Comparison of ENCODE assay signal across 10 cellular contexts in the genomic region with DNA sequence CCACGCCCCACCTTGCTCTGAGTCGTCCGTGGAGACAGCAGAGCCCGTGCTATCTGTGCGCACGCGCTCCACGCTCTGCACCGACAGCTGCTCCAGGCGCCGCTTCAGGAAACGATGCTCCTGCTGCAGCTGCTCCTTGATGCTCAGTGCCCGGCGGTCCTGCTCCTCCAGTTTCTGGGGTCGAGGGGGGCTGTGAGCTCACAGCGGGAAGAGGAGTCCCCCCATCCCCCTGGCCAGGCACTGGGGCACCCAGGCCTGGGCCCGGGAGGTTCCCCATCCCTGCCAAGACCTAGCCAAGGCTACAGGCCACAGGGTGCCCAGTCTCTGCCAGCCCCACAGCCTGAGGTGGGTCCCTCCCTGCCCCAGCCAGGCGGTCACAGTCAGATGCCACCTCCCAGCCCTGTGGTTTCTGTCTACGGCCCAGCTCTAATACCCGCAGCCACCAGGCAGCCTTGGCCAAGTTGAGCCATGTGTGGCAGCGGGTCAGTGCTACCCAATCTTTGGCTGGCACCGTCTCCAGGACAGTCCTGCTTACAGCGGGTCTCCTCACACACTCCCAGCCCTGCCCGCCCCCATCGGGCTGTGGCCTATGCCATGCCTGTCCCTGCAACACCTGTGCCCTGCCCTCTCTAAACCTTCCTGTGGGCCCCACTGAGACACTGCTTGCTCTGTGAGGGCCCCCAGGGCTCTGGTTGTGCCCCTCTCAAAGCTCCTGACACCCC. TPM values are rescaled to one million over a fixed set of nuclear protein-coding genes. Genes with fewer than 3 reads are reported as not detected.
DNase-seq lines count a peak whose midpoint lies in the region; ATAC-seq and TF ChIP-seq lines count a peak whose summit lies in the region.
"Had no signal": no experiment of that assay in that cellular context is flagged by ENCODE, and none has a peak within 500 bp of the region (broad histone marks: within the 10 kb centered on the region; RNA-seq: fewer than 3 reads in every experiment).

No MANE protein-coding gene starts in this region.

- TF ChIP-seq POLR2A in Peyer's patch (IDR thresholded peaks at IDR 0.05) = no peak

- POLR2A ChIA-PET in activated CD4-positive, alpha-beta T cell treated with anti-CD3 and anti-CD28 coated beads for 36 hours (lab: Charles Lee) = no interaction called here

- TF ChIP-seq CTCF in Peyer's patch (IDR thresholded peaks at IDR 0.05) = no peak

- H3K36me3 ChIP-seq in Peyer's patch = peaks cover 0 to 78% (median 0%) of the 10 kb centered on the region in 3 donors

- no peaks in the 10 kb centered on the region for H3K9me3 Mint-ChIP-seq in activated CD4-positive, alpha-beta T cell treated with anti-CD3 and anti-CD28 coated beads for 36 hours (ENCODE audit: low read depth)
- H3K9me3 Mint-ChIP-seq in stimulated activated effector memory CD8-positive, alpha-beta T cell treated with anti-CD3 and anti-CD28 coated beads, Interleukin-12 subunit alpha, Interleukin-12 subunit beta, amount 100 ng/mL, for 72 hours = no peaks in the 10 kb centered on the region

- H3K36me3 Mint-ChIP-seq in activated CD4-positive, alpha-beta T cell treated with anti-CD3 and anti-CD28 coated beads for 36 hours (ENCODE audit: low read depth) = no peaks in the 10 kb centered on the region
- peaks cover 15% of the 10 kb centered on the region for H3K36me3 Mint-ChIP-seq in stimulated activated effector memory CD8-positive, alpha-beta T cell treated with anti-CD3 and anti-CD28 coated beads, Interleukin-12 subunit alpha, Interleukin-12 subunit beta, amount 100 ng/mL, for 72 hours

- no peak overlapping the region for H3K27ac ChIP-seq in Peyer's patch

- H3K4me3 ChIP-seq in Peyer's patch = no peak overlapping the region

- no peaks in the 10 kb centered on the region for H3K4me1 Mint-ChIP-seq in activated CD4-positive, alpha-beta T cell treated with anti-CD3 and anti-CD28 coated beads for 36 hours
- H3K4me1 Mint-ChIP-seq in stimulated activated effector memory CD8-positive, alpha-beta T cell treated with anti-CD3 and anti-CD28 coated beads, Interleukin-12 subunit alpha, Interleukin-12 subunit beta, amount 100 ng/mL, for 72 hours = peaks cover 5% of the 10 kb centered on the region

- peak; percentile 3 for DNase-seq in activated CD4-positive, alpha-beta T cell treated with anti-CD3 and anti-CD28 coated beads for 36 hours
- DNase-seq in activated CD4-positive, alpha-beta T cell treated with anti-CD3 and anti-CD28 coated beads for 1 hour = no peak
- DNase-seq in Peyer's patch (peak in 2 of 3 donors; percentile 6 to 43), left cardiac atrium (peak; percentile 21), NCI-H1092 treated with DMSO at 0.1 percent for 48 hours (lab: John Stamatoyannopoulos, UW) (no peak), NCI-H1436 treated with DMSO at 0.1 percent for 48 hours (lab: John Stamatoyannopoulos, UW) (no peak)
- DNase-seq in stimulated activated effector memory CD8-positive, alpha-beta T cell treated with anti-CD3 and anti-CD28 coated beads, Interleukin-12 subunit alpha, Interleukin-12 subunit beta, amount 100 ng/mL, for 72 hours (ENCODE audit: low spot score in 2 of 2) = no peak
- DNase-seq: mammary epithelial cell, NCI-H2171 had no signal

- no peaks in the 10 kb centered on the region for H3K9me3 ChIP-seq in Peyer's patch

- no peaks in the 10 kb centered on the region for H3K27me3 ChIP-seq in Peyer's patch

- no peak for ATAC-seq in activated CD4-positive, alpha-beta T cell treated with anti-CD3 and anti-CD28 coated beads for 36 hours
- ATAC-seq in left cardiac atrium (no peak), GM18861 (IDR thresholded peaks at IDR 0.05; ENCODE audit: unreplicated experiment) (no peak)
- ATAC-seq in stimulated activated effector memory CD8-positive, alpha-beta T cell treated with anti-CD3 and anti-CD28 coated beads, Interleukin-12 subunit alpha, Interleukin-12 subunit beta, amount 100 ng/mL, for 72 hours = no peak

- H3K4me3 Mint-ChIP-seq in activated CD4-positive, alpha-beta T cell treated with anti-CD3 and anti-CD28 coated beads for 36 hours = no peak overlapping the region
- no peak overlapping the region for H3K4me3 Mint-ChIP-seq in stimulated activated effector memory CD8-positive, alpha-beta T cell treated with anti-CD3 and anti-CD28 coated beads, Interleukin-12 subunit alpha, Interleukin-12 subunit beta, amount 100 ng/mL, for 72 hours

- peaks cover 0 to 11% (median 0%) of the 10 kb centered on the region in 4 donors for H3K4me1 ChIP-seq in Peyer's patch

- intact Hi-C loops in activated CD4-positive, alpha-beta T cell treated with anti-CD3 and anti-CD28 coated beads for 36 hours (cut with DNase I, micrococcal nuclease) = no loop called here
- intact Hi-C loops in left cardiac atrium (cut with DNase I) = no loop called here

- H3K27me3 Mint-ChIP-seq in activated CD4-positive, alpha-beta T cell treated with anti-CD3 and anti-CD28 coated beads for 36 hours = no peaks in the 10 kb centered on the region

- no peak overlapping the region for H3K27ac Mint-ChIP-seq in activated CD4-positive, alpha-beta T cell treated with anti-CD3 and anti-CD28 coated beads for 36 hours
- peak overlapping the region; percentile 69 for H3K27ac Mint-ChIP-seq in stimulated activated effector memory CD8-positive, alpha-beta T cell treated with anti-CD3 and anti-CD28 coated beads, Interleukin-12 subunit alpha, Interleukin-12 subunit beta, amount 100 ng/mL, for 72 hours

- CTCF ChIA-PET in activated CD4-positive, alpha-beta T cell treated with anti-CD3 and anti-CD28 coated beads for 36 hours (lab: Charles Lee) = interaction anchor here (0.6 to 2.6 kb wide), 2 partner anchors 31 to 36 kb away, joined by 3 to 9 read pairs; no protein-coding TSS in a partner anchor

RNA-seq across cellular contexts. Expression of gene HAUS3, which starts 9.3 kb away (rescaled TPM):
- 10 to 100 TPM; 14.6 to 18.6 TPM for total RNA-seq in activated CD4-positive, alpha-beta T cell treated with anti-CD3 and anti-CD28 coated beads for 36 hours
- total RNA-seq in Peyer's patch (10 to 100 TPM in 1 of 4 donors, 1 to 10 TPM in 3; 8.6 to 11.6 (median 9.0) TPM), left cardiac atrium (1 to 10 TPM; 6.7 to 7.3 TPM)

RNA-seq across cellular contexts. Expression of gene POLN, which starts 9.3 kb away (rescaled TPM):
- 1 to 10 TPM; 2.3 to 3.2 TPM for total RNA-seq in activated CD4-positive, alpha-beta T cell treated with anti-CD3 and anti-CD28 coated beads for 36 hours
- total RNA-seq in Peyer's patch (1 to 10 TPM in 3 of 4 donors, under 1 TPM in 1; 0.70 to 6.6 (median 3.2) TPM), left cardiac atrium (1 to 10 TPM; 2.4 to 6.3 TPM)

RNA-seq across cellular contexts. Expression of gene MXD4, which starts 10.7 kb away (rescaled TPM):
- total RNA-seq in activated CD4-positive, alpha-beta T cell treated with anti-CD3 and anti-CD28 coated beads for 36 hours = 1 to 10 TPM; 1.6 to 2.3 TPM
- 10 to 100 TPM; 28.9 to 52.5 (median 44.0) TPM for total RNA-seq in Peyer's patch
- total RNA-seq in left cardiac atrium = 10 to 100 TPM; 27.7 to 46.9 TPM

Comparison
In these comparisons a context has a peak if more than half of its experiments do, and no peak if none do; other contexts are left out.
1. DNase-seq: peak in activated CD4-positive, alpha-beta T cell treated with anti-CD3 and anti-CD28 coated beads for 36 hours (single experiment), Peyer's patch (2 of 3) and left cardiac atrium (single experiment); none in activated CD4-positive, alpha-beta T cell treated with anti-CD3 and anti-CD28 coated beads for 1 hour (single experiment), stimulated activated effector memory CD8-positive, alpha-beta T cell treated with anti-CD3 and anti-CD28 coated beads, Interleukin-12 subunit alpha, Interleukin-12 subunit beta, amount 100 ng/mL, for 72 hours (0 of 2), NCI-H1092 treated with DMSO at 0.1 percent for 48 hours (single experiment) and NCI-H1436 treated with DMSO at 0.1 percent for 48 hours (single experiment).
2. RNA of gene MXD4, which starts 10.7 kb away (total RNA-seq): 28.9 to 52.5 TPM in Peyer's patch and 27.7 to 46.9 TPM in left cardiac atrium; 1.6 to 2.3 TPM in activated CD4-positive, alpha-beta T cell treated with anti-CD3 and anti-CD28 coated beads for 36 hours; every median in the first group is over 4 times any median in the second.